8 cellular contexts compared by ENCODE assay signal in the genomic region with DNA sequence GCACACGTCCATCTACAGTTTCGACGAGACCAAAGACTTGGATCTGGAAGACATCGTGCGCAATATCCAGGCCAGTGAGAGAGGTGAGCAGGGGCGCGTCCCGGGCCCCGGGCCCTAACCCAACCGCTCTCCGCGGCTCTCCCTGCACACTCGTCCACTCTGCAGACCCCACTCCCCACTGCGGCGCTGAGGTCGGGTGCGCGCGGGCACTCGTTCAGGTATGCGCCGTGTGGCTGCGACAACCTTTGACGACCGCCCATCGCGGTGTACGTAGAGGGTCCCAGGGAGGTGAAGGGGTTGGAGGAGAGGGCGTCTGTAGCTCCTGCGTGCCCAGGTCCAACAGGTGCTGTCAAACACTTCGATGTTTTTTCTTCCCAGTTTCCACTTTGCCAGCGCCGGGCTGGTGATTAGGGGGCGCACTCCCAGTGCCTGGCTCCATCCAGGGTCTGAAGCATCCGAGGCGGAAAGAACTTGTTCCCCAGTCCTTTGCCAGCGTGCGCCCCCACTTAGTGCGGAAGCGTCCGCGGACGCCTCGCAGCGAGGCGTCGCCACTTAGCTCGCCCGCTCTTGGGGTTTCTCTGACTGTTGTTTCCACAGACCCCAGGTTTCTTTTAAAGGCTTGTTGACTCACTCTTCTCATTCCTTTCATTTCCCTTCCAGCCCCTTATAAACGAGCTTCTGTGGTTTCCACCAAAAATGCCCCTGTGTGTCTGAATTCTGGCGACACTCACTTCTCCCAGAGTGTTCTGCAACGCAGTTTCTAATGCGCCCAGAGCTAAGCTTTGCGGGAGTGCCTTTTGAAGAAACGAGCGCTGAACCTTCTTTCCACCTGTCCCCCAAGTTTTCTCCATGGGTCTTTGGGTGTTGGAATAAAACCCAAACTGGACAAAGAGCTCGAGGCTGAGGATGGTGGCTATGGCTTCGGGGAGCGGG. TPM values are rescaled to one million over a fixed set of nuclear protein-coding genes. Genes with fewer than 3 reads are reported as not detected.
DNase-seq lines count a peak whose midpoint lies in the region; ATAC-seq, FAIRE-seq and TF ChIP-seq lines count a peak whose summit lies in the region.

No MANE protein-coding gene starts in this region.

- DNase-seq in right atrium auricular region (ENCODE audit: low spot score), result no peak
- no peak for DNase-seq in cardiac septum (ENCODE audit: low spot score)
- no peak for DNase-seq in central memory CD8-positive, alpha-beta T cell (ENCODE audit: low spot score in 2 of 2)
- no peak for DNase-seq in RCC 7860 (ENCODE audit: low spot score)
- no peak for DNase-seq in Ammon's horn (ENCODE audit: low spot score)

- no peaks in the 10 kb centered on the region for H3K9me3 Mint-ChIP-seq in central memory CD8-positive, alpha-beta T cell

- H3K27me3 ChIP-seq in right atrium auricular region (peaks cover 0 to 4% of the 10 kb centered on the region in 2 donors), muscle layer of duodenum (ENCODE audit: low read depth, low read length) (peaks cover 25% of the 10 kb centered on the region)

- intact Hi-C loops in cardiac septum (cut with DNase I), result loop anchor here (5.0 kb wide), 3 partner anchors 80 to 665 kb away; no protein-coding TSS in a partner anchor

- 7% methylated on average over 59 of the region's 59 CpGs for WGBS in urinary bladder

- peak overlapping the region; percentile 29 for H3K4me3 Mint-ChIP-seq in central memory CD8-positive, alpha-beta T cell

- no peak for ATAC-seq in central memory CD8-positive, alpha-beta T cell (replicated peaks; ENCODE audit: extremely low read depth, poor library complexity, severe bottlenecking)
- no peak for ATAC-seq in GM18520 (IDR thresholded peaks at IDR 0.05; ENCODE audit: unreplicated experiment)

- H3K36me3 ChIP-seq in right atrium auricular region (no peaks in the 10 kb centered on the region), muscle layer of duodenum (ENCODE audit: control insufficient read depth in 1 of 2, insufficient read depth in 2 of 2, low read length in 2 of 2) (no peaks in the 10 kb centered on the region), urinary bladder (ENCODE audit: insufficient read depth) (no peaks in the 10 kb centered on the region)

- H3K9me3 ChIP-seq in right atrium auricular region (no peaks in the 10 kb centered on the region), muscle layer of duodenum (ENCODE audit: control insufficient read depth in 1 of 2, low read length in 2 of 2) (no peaks in the 10 kb centered on the region)

- H3K4me3 ChIP-seq in right atrium auricular region, result peak overlapping the region; percentile 40 to 65
- H3K4me3 ChIP-seq in muscle layer of duodenum (ENCODE audit: low read depth in 1 of 2, low read length in 2 of 2), result peak overlapping the region; percentile 49 to 96
- H3K4me3 ChIP-seq in urinary bladder (ENCODE audit: low read depth, low read length), result peak overlapping the region; percentile 36

- peaks cover 73% of the 10 kb centered on the region for H3K27me3 Mint-ChIP-seq in central memory CD8-positive, alpha-beta T cell

- peak overlapping the region in 1 of 2 donors; percentile 49 for H3K27ac ChIP-seq in right atrium auricular region
- no peak overlapping the region for H3K27ac ChIP-seq in muscle layer of duodenum (ENCODE audit: low read length)
- no peak overlapping the region for H3K27ac ChIP-seq in urinary bladder (ENCODE audit: low read depth)

- no peak for FAIRE-seq in RCC 7860 (lab: Jason Lieb, UNC)

- H3K4me1 Mint-ChIP-seq in central memory CD8-positive, alpha-beta T cell, result peaks cover 13% of the 10 kb centered on the region

- peaks cover 6% of the 10 kb centered on the region for H3K36me3 Mint-ChIP-seq in central memory CD8-positive, alpha-beta T cell (ENCODE audit: insufficient read depth)

- peak in 1 of 2 donors; percentile 30 for TF ChIP-seq CTCF in right atrium auricular region (IDR thresholded peaks at IDR 0.05)

- H3K4me1 ChIP-seq in right atrium auricular region (peaks cover 0 to 40% of the 10 kb centered on the region in 2 donors), muscle layer of duodenum (ENCODE audit: control insufficient read depth in 1 of 2, insufficient read depth in 2 of 2, low read length in 2 of 2) (peaks cover 0 to 30% of the 10 kb centered on the region in 2 donors), urinary bladder (ENCODE audit: insufficient read depth) (no peaks in the 10 kb centered on the region)

- no peak overlapping the region for H3K27ac Mint-ChIP-seq in central memory CD8-positive, alpha-beta T cell (ENCODE audit: low read depth)

RNA-seq across cellular contexts. Expression of a gene that starts 1.6 kb away (rescaled TPM):
- total RNA-seq in right atrium auricular region (10 to 100 TPM; 22.0 to 51.0 TPM), cardiac septum (44.6 TPM), urinary bladder (21.7 TPM)
- polyA plus RNA-seq in urinary bladder, result 1.8 TPM
